Comparison of ENCODE assay signal across 11 cellular contexts in genomic region chr1:203288351-203288894, GRCh38. TPM values are rescaled to one million over a fixed set of nuclear protein-coding genes. Genes with fewer than 3 reads are reported as not detected.
A peak's percentile ranks its signal among the peaks of the same experiment; 100 is the strongest.
DNase-seq lines count a peak whose midpoint lies in the region; ATAC-seq and TF ChIP-seq lines count a peak whose summit lies in the region.
"Had no signal": no experiment of that assay in that cellular context is flagged by ENCODE, and none has a peak within 500 bp of the region (broad histone marks: within the 10 kb centered on the region; RNA-seq: fewer than 3 reads in every experiment).

No MANE protein-coding gene starts in this region.

- no peaks in the 10 kb centered on the region for H3K36me3 Mint-ChIP-seq in endothelial cell (ENCODE audit: low read depth, unreplicated experiment)
- no peaks in the 10 kb centered on the region for H3K36me3 Mint-ChIP-seq in stimulated activated memory B cell treated with anti-CD40 and anti-IgM and Interleukin-4, amounts not matched to agents 10 μg/mL and 1 μg/mL and 100 μg/mL, for 72 hours

- DNase-seq in NCI-H510A treated with DMSO at 0.1 percent for 48 hours (lab: John Stamatoyannopoulos, UW) = peak; percentile 86
- no peak for DNase-seq in NCI-H510A (lab: John Stamatoyannopoulos, UW)
- DNase-seq in NCI-H748 treated with DMSO at 0.1 percent for 48 hours (lab: John Stamatoyannopoulos, UW) = peak; percentile 54
- DNase-seq in endothelial cell (ENCODE audit: low spot score) = no peak
- DNase-seq in COLO829 (ENCODE audit: low spot score) = no peak
- DNase-seq in CD1c-positive myeloid dendritic cell (ENCODE audit: extremely low spot score) = no peak
- DNase-seq: effector CD4-positive, alpha-beta T cell; stimulated activated CD4-positive, alpha-beta T cell treated with anti-CD3 and anti-CD28 coated beads, Interleukin-4, amount 100 ng/mL, for 24 hours had no signal

- H3K4me3 Mint-ChIP-seq in endothelial cell (ENCODE audit: unreplicated experiment) = peak overlapping the region; percentile 69
- H3K4me3 Mint-ChIP-seq in stimulated activated memory B cell treated with anti-CD40 and anti-IgM and Interleukin-4, amounts not matched to agents 10 μg/mL and 1 μg/mL and 100 μg/mL, for 72 hours = peak overlapping the region; percentile 70

- H3K4me1 Mint-ChIP-seq in endothelial cell (ENCODE audit: unreplicated experiment) = peaks cover 63% of the 10 kb centered on the region
- peaks cover 83% of the 10 kb centered on the region for H3K4me1 Mint-ChIP-seq in stimulated activated memory B cell treated with anti-CD40 and anti-IgM and Interleukin-4, amounts not matched to agents 10 μg/mL and 1 μg/mL and 100 μg/mL, for 72 hours

- no peak for TF ChIP-seq CTCF in endothelial cell (IDR thresholded peaks at IDR 0.05; ENCODE audit: unreplicated experiment)

- no peak for ATAC-seq in stimulated activated memory B cell treated with anti-CD40 and anti-IgM and Interleukin-4, amounts not matched to agents 10 μg/mL and 1 μg/mL and 100 μg/mL, for 72 hours
- ATAC-seq in GM21526 (IDR thresholded peaks at IDR 0.05; ENCODE audit: low FRiP score, unreplicated experiment) = no peak
- ATAC-seq: left lobe of liver had no signal

- no peaks in the 10 kb centered on the region for H3K9me3 Mint-ChIP-seq in endothelial cell (ENCODE audit: unreplicated experiment)
- no peaks in the 10 kb centered on the region for H3K9me3 Mint-ChIP-seq in stimulated activated memory B cell treated with anti-CD40 and anti-IgM and Interleukin-4, amounts not matched to agents 10 μg/mL and 1 μg/mL and 100 μg/mL, for 72 hours

- peak overlapping the region; percentile 96 for H3K27ac Mint-ChIP-seq in endothelial cell (ENCODE audit: unreplicated experiment)
- H3K27ac Mint-ChIP-seq in stimulated activated memory B cell treated with anti-CD40 and anti-IgM and Interleukin-4, amounts not matched to agents 10 μg/mL and 1 μg/mL and 100 μg/mL, for 72 hours = peak overlapping the region; percentile 98

- H3K27me3 Mint-ChIP-seq in endothelial cell (ENCODE audit: unreplicated experiment) = peaks cover 25% of the 10 kb centered on the region
- no peaks in the 10 kb centered on the region for H3K27me3 Mint-ChIP-seq in stimulated activated memory B cell treated with anti-CD40 and anti-IgM and Interleukin-4, amounts not matched to agents 10 μg/mL and 1 μg/mL and 100 μg/mL, for 72 hours

RNA-seq across cellular contexts. Expression of gene BTG2, which starts 16.9 kb away (rescaled TPM):
- total RNA-seq in endothelial cell (ENCODE audit: unreplicated experiment) = 80.0 TPM

RNA-seq across cellular contexts. Expression of gene CHIT1, which starts 59.0 kb away (rescaled TPM):
- total RNA-seq in endothelial cell (ENCODE audit: unreplicated experiment) = not detected

Comparison
In these comparisons a context has a peak if more than half of its experiments do, and no peak if none do; other contexts are left out.
1. DNase-seq: peak in NCI-H510A treated with DMSO at 0.1 percent for 48 hours (single experiment) and NCI-H748 treated with DMSO at 0.1 percent for 48 hours (single experiment); none in NCI-H510A (single experiment), endothelial cell (single experiment), COLO829 (single experiment) and CD1c-positive myeloid dendritic cell (single experiment).